In genomic region chr20:25226433-25227316, GRCh38 we compare ENCODE assay signal across 10 cellular contexts. TPM values are rescaled to one million over a fixed set of nuclear protein-coding genes. Genes with fewer than 3 reads are reported as not detected.
DNase-seq lines count a peak whose midpoint lies in the region; ATAC-seq, FAIRE-seq and TF ChIP-seq lines count a peak whose summit lies in the region.
"Had no signal": no experiment of that assay in that cellular context is flagged by ENCODE, and none has a peak within 500 bp of the region (broad histone marks: within the 10 kb centered on the region; RNA-seq: fewer than 3 reads in every experiment).

No MANE protein-coding gene starts in this region.

- H3K36me3 ChIP-seq in IMR-90 (ENCODE audit: control insufficient read depth, insufficient read depth, low read length) = peaks cover 7% of the 10 kb centered on the region; the same call in 1 of the 2 replicates
- no peaks in the 10 kb centered on the region for H3K36me3 ChIP-seq in astrocyte (ENCODE audit: insufficient read depth, low read length)
- H3K36me3 ChIP-seq in subcutaneous abdominal adipose tissue (ENCODE audit: control insufficient read depth in 5 of 5, insufficient read depth in 5 of 5, low read length in 5 of 5) = peaks cover 0 to 29% (median 20%) of the 10 kb centered on the region in 5 donors

- TF ChIP-seq POLR2A in IMR-90 (IDR thresholded peaks at IDR 0.05; ENCODE audit: low read depth, low read length) = no peak

- H2BK120ac ChIP-seq in IMR-90 (ENCODE audit: low read depth, low read length) = peak overlapping the region; percentile 42

- peaks cover 32% of the 10 kb centered on the region for H3K4me1 Mint-ChIP-seq in astrocyte (ENCODE audit: low read depth, unreplicated experiment)
- H3K4me1 Mint-ChIP-seq in T-helper 17 cell = no peaks in the 10 kb centered on the region

- BruUV-seq in IMR-90 (replicated peaks; lab: Mats Ljungman, UMichigan) = no TSS peak

- H3K27ac ChIP-seq in IMR-90 (ENCODE audit: insufficient read depth, low read length) (no peak overlapping the region), astrocyte (ENCODE audit: low read depth, low read length) (peak overlapping the region; percentile 18), layer of hippocampus (ENCODE audit: low read depth, low read length) (peak overlapping the region; percentile 50), subcutaneous abdominal adipose tissue (ENCODE audit: low read depth, low read length) (peak overlapping the region; percentile 18)

- H4K91ac ChIP-seq in IMR-90 (ENCODE audit: insufficient read depth, low read depth, low read length) = peak overlapping the region; percentile 64

- peak overlapping the region in 1 of 2 experiments; percentile 31; a peak in 1 of 4 replicates for H4K8ac ChIP-seq in IMR-90 (ENCODE audit: low read depth in 2 of 2, low read length in 2 of 2)

- H3K36me3 Mint-ChIP-seq in astrocyte (ENCODE audit: low read depth, unreplicated experiment) (peaks cover 5% of the 10 kb centered on the region), T-helper 17 cell (ENCODE audit: low read depth) (no peaks in the 10 kb centered on the region)

- ATAC-seq in IMR-90 (ENCODE audit: low read depth) (no peak), GM19351 (IDR thresholded peaks at IDR 0.05; ENCODE audit: unreplicated experiment) (no peak), T-helper 17 cell (no peak)

- H3K9me3 ChIP-seq in IMR-90 (ENCODE audit: control insufficient read depth, insufficient read depth, low read length) = no peaks in the 10 kb centered on the region
- no peaks in the 10 kb centered on the region for H3K9me3 ChIP-seq in astrocyte (ENCODE audit: insufficient read depth, low read depth, low read length)
- H3K9me3 ChIP-seq in subcutaneous abdominal adipose tissue (ENCODE audit: control insufficient read depth in 5 of 5, low read length in 5 of 5) = no peaks in the 10 kb centered on the region
- no peaks in the 10 kb centered on the region for H3K9me3 ChIP-seq in T-helper 17 cell (ENCODE audit: control insufficient read depth, low read length, poor library complexity, severe bottlenecking)

- DNase-seq in IMR-90 (no peak), astrocyte (ENCODE audit: low read depth) (no peak), occipital lobe (lab: John Stamatoyannopoulos, UW) (no peak), NCI-H2107 (lab: John Stamatoyannopoulos, UW) (no peak), T-helper 17 cell (no peak)
- DNase-seq: NCI-H2171; stimulated activated naive CD4-positive, alpha-beta T cell had no signal

- peak overlapping the region; percentile 24; the same call in 2 of the 3 replicates for H2BK15ac ChIP-seq in IMR-90 (ENCODE audit: low read depth, low read length)

- no peak for TF ChIP-seq RAD21 in IMR-90 (IDR thresholded peaks at IDR 0.05; ENCODE audit: low read length)

- no peak overlapping the region for H3K4me3 ChIP-seq in IMR-90 (ENCODE audit: insufficient read depth, low read depth, low read length)
- no peak overlapping the region for H3K4me3 ChIP-seq in astrocyte (ENCODE audit: insufficient read depth, low read depth, low read length)
- H3K4me3 ChIP-seq in subcutaneous abdominal adipose tissue (ENCODE audit: low read depth in 1 of 5, low read length in 5 of 5) = no peak overlapping the region

- H3K23ac ChIP-seq in IMR-90 (ENCODE audit: low read depth, low read length) = no peak overlapping the region

- H3K27me3 Mint-ChIP-seq in astrocyte (ENCODE audit: low read depth, unreplicated experiment) (no peaks in the 10 kb centered on the region), T-helper 17 cell (no peaks in the 10 kb centered on the region)

- H3K9ac ChIP-seq in IMR-90 (ENCODE audit: low read depth, low read length) (no peak overlapping the region), astrocyte (ENCODE audit: low read length) (peak overlapping the region; percentile 18), subcutaneous abdominal adipose tissue (ENCODE audit: low read length in 5 of 5) (no peak overlapping the region)

- POLR2A ChIA-PET in IMR-90 (lab: Charles Lee; ENCODE audit: unreplicated experiment) = no interaction called here

- no peaks in the 10 kb centered on the region for H3K27me3 ChIP-seq in IMR-90 (ENCODE audit: control insufficient read depth, insufficient read depth, low read length)
- no peaks in the 10 kb centered on the region for H3K27me3 ChIP-seq in astrocyte (ENCODE audit: insufficient read depth, low read length)
- no peaks in the 10 kb centered on the region for H3K27me3 ChIP-seq in layer of hippocampus (ENCODE audit: control insufficient read depth, insufficient read depth, low read length)
- no peaks in the 10 kb centered on the region for H3K27me3 ChIP-seq in subcutaneous abdominal adipose tissue (ENCODE audit: control insufficient read depth in 5 of 5, insufficient read depth in 4 of 5, low read length in 5 of 5)

- intact Hi-C loops in IMR-90 (cut with micrococcal nuclease) = no loop called here

- no peaks in the 10 kb centered on the region for H3K79me2 ChIP-seq in astrocyte (ENCODE audit: insufficient read depth, low read length)

- H4K5ac ChIP-seq in IMR-90 (ENCODE audit: low read depth, low read length) = no peak overlapping the region

- no peak overlapping the region for H3K56ac ChIP-seq in IMR-90 (ENCODE audit: extremely low read depth, insufficient read depth, low read length)

- no peak overlapping the region for H2BK5ac ChIP-seq in IMR-90 (ENCODE audit: low read depth, low read length, poor library complexity, severe bottlenecking)

- peaks cover 11% of the 10 kb centered on the region for H3K4me1 ChIP-seq in IMR-90 (ENCODE audit: control insufficient read depth, insufficient read depth, low read length)
- H3K4me1 ChIP-seq in astrocyte (ENCODE audit: insufficient read depth, low read length) = peaks cover 41% of the 10 kb centered on the region
- H3K4me1 ChIP-seq in subcutaneous abdominal adipose tissue (ENCODE audit: control insufficient read depth in 5 of 5, insufficient read depth in 5 of 5, low read length in 5 of 5) = peaks cover 10 to 31% (median 19%) of the 10 kb centered on the region in 5 donors

- peaks cover 13% of the 10 kb centered on the region for H3K9me1 ChIP-seq in IMR-90 (ENCODE audit: insufficient read depth, low read length)

- peaks cover 0 to 12% of the 10 kb centered on the region in 2 experiments; a peak in 2 of 4 replicates for H3K79me1 ChIP-seq in IMR-90 (ENCODE audit: low read depth in 1 of 2, low read length in 2 of 2)

- CTCF ChIA-PET in IMR-90 (lab: Yijun Ruan, JAX) = no interaction called here

- H2AFZ ChIP-seq in IMR-90 (replicated peaks; ENCODE audit: low read length, poor library complexity) (no peak overlapping the region), astrocyte (ENCODE audit: low read depth, low read length) (no peak overlapping the region)

- H3K9me3 Mint-ChIP-seq in astrocyte (ENCODE audit: unreplicated experiment) = no peaks in the 10 kb centered on the region

- peak overlapping the region; percentile 98 for H3K27ac Mint-ChIP-seq in astrocyte (ENCODE audit: unreplicated experiment)
- H3K27ac Mint-ChIP-seq in T-helper 17 cell = no peak overlapping the region

- H3K18ac ChIP-seq in IMR-90 (ENCODE audit: low read depth, low read length) = no peak overlapping the region

- no peak overlapping the region for H2AK9ac ChIP-seq in IMR-90 (replicated peaks; ENCODE audit: low read depth, low read length, poor library complexity)

- dilution Hi-C loops in IMR-90 (cut with HindIII; ENCODE audit: low sequenced_read_pairs, unreplicated experiment) = no loop called here

- H3K14ac ChIP-seq in IMR-90 (replicated peaks; ENCODE audit: low read depth, low read length) = no peak overlapping the region

- no peak overlapping the region for H3K4me2 ChIP-seq in IMR-90 (ENCODE audit: low read depth, low read length)
- peak overlapping the region; percentile 24 for H3K4me2 ChIP-seq in astrocyte (ENCODE audit: low read length)

- TF ChIP-seq CTCF in IMR-90 (conservative IDR thresholded peaks at IDR 0.05; ENCODE audit: low read depth, low read length) (no peak), astrocyte (IDR thresholded peaks at IDR 0.05; ENCODE audit: insufficient read depth, low read depth, low read length) (no peak)

- WGBS in IMR-90 (ENCODE audit: extremely low coverage in 2 of 2, insufficient read length in 1 of 2), 2 experiments = 94% methylated on average over 7 of the region's 28 CpGs; no CpG with 5 or more reads in 1 of the 2 experiments

- peak overlapping the region; percentile 71 for H3K4ac ChIP-seq in IMR-90 (ENCODE audit: low read depth, low read length)

- H2BK20ac ChIP-seq in IMR-90 (ENCODE audit: low read depth, low read length) = peak overlapping the region; percentile 34

- H2AK5ac ChIP-seq in IMR-90 (ENCODE audit: low read depth, low read length) = peak overlapping the region; percentile 79

- H4K20me1 ChIP-seq in IMR-90 (ENCODE audit: insufficient read depth, low read length) (no peaks in the 10 kb centered on the region), astrocyte (ENCODE audit: insufficient read depth, low read length) (no peaks in the 10 kb centered on the region)

- no peak for FAIRE-seq in astrocyte (lab: Jason Lieb, UNC)

- H3K4me3 Mint-ChIP-seq in astrocyte (ENCODE audit: unreplicated experiment) = no peak overlapping the region
- H3K4me3 Mint-ChIP-seq in T-helper 17 cell = no peak overlapping the region

- in situ Hi-C loops in IMR-90 (cut with MboI; ENCODE audit: low sequenced_read_pairs) = no loop called here

TF ChIP-seq in IMR-90, 13 proteins besides CTCF, POLR2A, EP300 and RAD21 (continues in another document):
- no peak for TF ChIP-seq SMC3 (IDR thresholded peaks at IDR 0.05; ENCODE audit: low read depth, low read length)
- no peak for TF ChIP-seq MXI1 (IDR thresholded peaks at IDR 0.05; ENCODE audit: borderline replicate concordance, low read depth, low read length)
- no peak for TF ChIP-seq USF2 (IDR thresholded peaks at IDR 0.05; ENCODE audit: low read depth, low read length)
- no peak for TF ChIP-seq MAZ (IDR thresholded peaks at IDR 0.05; ENCODE audit: borderline replicate concordance, low read depth, low read length)

RNA-seq across cellular contexts. Expression of gene PYGB, which starts 21.2 kb away (rescaled TPM):
- 72.4 and 81.4 TPM in 2 replicates for total RNA-seq in IMR-90 (2012; rRNA removed)
- 83.1 TPM in 2 replicates for polyA plus RNA-seq in IMR-90 (2012; rRNA removed)
- 62.2 and 67.4 TPM in 2 replicates for polyA plus RNA-seq in IMR-90 (2012; cell fraction: cytosol; rRNA removed)
- polyA plus RNA-seq in IMR-90 (2012; cell fraction: nucleus; rRNA removed; ENCODE audit: low replicate concordance) = 106 and 206 TPM in 2 replicates
- total RNA-seq in astrocyte = 199 and 206 TPM in 2 replicates
- total RNA-seq in occipital lobe = 72.1 TPM
- 10 to 100 TPM; 28.6 to 53.1 TPM for total RNA-seq in T-helper 17 cell

RNA-seq across cellular contexts. Expression of gene ENTPD6, which starts 31.2 kb away (rescaled TPM):
- 53.6 and 61.1 TPM in 2 replicates for total RNA-seq in IMR-90 (2012; rRNA removed)
- 98.4 and 98.6 TPM in 2 replicates for polyA plus RNA-seq in IMR-90 (2012; rRNA removed)
- polyA plus RNA-seq in IMR-90 (2012; cell fraction: cytosol; rRNA removed) = 79.7 and 106 TPM in 2 replicates
- 204 and 302 TPM in 2 replicates for polyA plus RNA-seq in IMR-90 (2012; cell fraction: nucleus; rRNA removed; ENCODE audit: low replicate concordance)
- 50.7 and 57.8 TPM in 2 replicates for total RNA-seq in astrocyte
- 43.7 TPM for total RNA-seq in occipital lobe
- 10 to 100 TPM; 62.5 to 63.2 TPM for total RNA-seq in T-helper 17 cell
